ENCODE assay signal across 28 cellular contexts in the genomic region with DNA sequence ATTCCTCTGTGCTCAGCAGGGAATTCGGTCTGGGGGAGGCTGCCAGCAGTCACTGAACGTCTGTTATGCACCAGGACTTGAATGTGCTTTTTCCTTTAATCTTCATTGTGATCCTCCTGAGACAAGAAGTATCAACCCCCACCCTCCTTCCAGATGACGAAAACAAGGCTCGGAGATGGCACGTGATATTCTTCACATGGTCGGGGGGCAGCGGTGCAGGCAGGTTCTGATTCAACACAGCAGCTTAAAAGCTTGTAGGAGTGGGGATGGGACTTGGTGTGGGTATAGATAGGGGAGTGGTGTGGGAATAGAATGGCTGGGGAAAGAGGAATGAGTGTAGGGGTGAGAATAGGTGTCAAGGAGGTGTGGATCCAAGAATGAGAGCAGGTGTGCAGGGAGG. TPM values are rescaled to one million over a fixed set of nuclear protein-coding genes. Genes with fewer than 3 reads are reported as not detected.
A peak's percentile ranks its signal among the peaks of the same experiment; 100 is the strongest.
DNase-seq lines count a peak whose midpoint lies in the region; ATAC-seq, FAIRE-seq and TF ChIP-seq lines count a peak whose summit lies in the region.
"Had no signal": no experiment of that assay in that cellular context is flagged by ENCODE, and none has a peak within 500 bp of the region (broad histone marks: within the 10 kb centered on the region; RNA-seq: fewer than 3 reads in every experiment).

No MANE protein-coding gene starts in this region.

- TF ChIP-seq RAD21 in K562 (CRISPR knock-in tag; conservative IDR thresholded peaks at IDR 0.05 in 1 of 2, IDR thresholded peaks at IDR 0.05 in 1 of 2), result no peak

- no peak overlapping the region for H3K4me2 ChIP-seq in K562 (ENCODE audit: insufficient read depth, low read length)
- H3K4me2 ChIP-seq in neural progenitor cell, result no peak overlapping the region
- H3K4me2 ChIP-seq: A549 had no signal

- no peaks in the 10 kb centered on the region for H3K9me3 Mint-ChIP-seq in natural killer cell treated with Interleukin-12 subunit alpha and Interleukin-12 subunit beta and Interleukin-15 and Interleukin-18, amount 100 ng/mL, for 72 hours
- H3K9me3 Mint-ChIP-seq in natural killer cell (no peaks in the 10 kb centered on the region), neural progenitor cell (peaks cover 24% of the 10 kb centered on the region), endothelial cell (ENCODE audit: unreplicated experiment) (no peaks in the 10 kb centered on the region)

- H3K27ac Mint-ChIP-seq in natural killer cell treated with Interleukin-12 subunit alpha and Interleukin-12 subunit beta and Interleukin-15 and Interleukin-18, amount 100 ng/mL, for 72 hours, result no peak overlapping the region
- no peak overlapping the region for H3K27ac Mint-ChIP-seq in natural killer cell
- no peak overlapping the region for H3K27ac Mint-ChIP-seq in neural progenitor cell
- no peak overlapping the region for H3K27ac Mint-ChIP-seq in endothelial cell (ENCODE audit: unreplicated experiment)

- H3K27me3 Mint-ChIP-seq in natural killer cell treated with Interleukin-12 subunit alpha and Interleukin-12 subunit beta and Interleukin-15 and Interleukin-18, amount 100 ng/mL, for 72 hours, result peaks cover 6 to 7% of the 10 kb centered on the region in 2 donors
- H3K27me3 Mint-ChIP-seq in natural killer cell (ENCODE audit: low read depth in 2 of 2) (peaks cover 0 to 6% of the 10 kb centered on the region in 2 donors), neural progenitor cell (ENCODE audit: insufficient read depth, low read depth) (peaks cover 8% of the 10 kb centered on the region), endothelial cell (ENCODE audit: unreplicated experiment) (peaks cover 16% of the 10 kb centered on the region)

- no peak for TF ChIP-seq POLR2A in K562 (conservative IDR thresholded peaks at IDR 0.05)

- H3K27ac ChIP-seq in K562 (ENCODE audit: extremely low read depth, low read depth, low read length) (no peak overlapping the region), neural progenitor cell (no peak overlapping the region)
- H3K27ac ChIP-seq: A549, HL-60, RWPE1 had no signal

- H3K27me3 ChIP-seq in K562 (ENCODE audit: control insufficient read depth in 2 of 2, insufficient read depth in 2 of 2, low read length in 2 of 2) (peaks cover 30 to 88% of the 10 kb centered on the region in 2 experiments; a peak in 4 of 5 replicates), neural progenitor cell (no peaks in the 10 kb centered on the region)

- ATAC-seq in natural killer cell treated with Interleukin-12 subunit alpha and Interleukin-12 subunit beta and Interleukin-15 and Interleukin-18, amount 100 ng/mL, for 72 hours, result no peak
- no peak for ATAC-seq in natural killer cell
- ATAC-seq in K562, result no peak
- ATAC-seq: Panc1 had no signal

- WGBS in K562 (ENCODE audit: insufficient coverage, low coverage, missing lambda C conversion rate), result 4% methylated on average over 7 of the region's 7 CpGs

- H3K9ac ChIP-seq in K562 (ENCODE audit: insufficient read depth in 1 of 2, low read depth in 2 of 2, low read length in 2 of 2) (no peak overlapping the region), neural progenitor cell (no peak overlapping the region)

- POLR2A ChIA-PET in K562 (lab: Yijun Ruan, JAX), result interaction anchor here (0.6 to 0.7 kb wide), 2 partner anchors 281 to 509 kb away, joined by 3 read pairs; no protein-coding TSS in a partner anchor

- H3K4me3 ChIP-seq in K562 (no peak overlapping the region), neural progenitor cell (no peak overlapping the region)
- H3K4me3 ChIP-seq: A549 had no signal

- in situ Hi-C loops in K562 (cut with MboI), result loop anchor here (10.0 kb wide), 1 partner anchor 70 kb away; the partner anchor contains the start of gene SLC38A8

- BruUV-seq in K562 (replicated peaks; lab: Mats Ljungman, UMichigan), result no TSS peak

- 0 out of 2 replicates have a peak, but pooled peaks cover 21% of the 10 kb centered on the region for H4K20me1 ChIP-seq in K562 (replicated peaks; ENCODE audit: control insufficient read depth, insufficient read depth, low read length)
- H4K20me1 ChIP-seq in neural progenitor cell (ENCODE audit: low read depth), result peaks cover 7% of the 10 kb centered on the region

- H2AFZ ChIP-seq in K562 (ENCODE audit: low read depth, low read length), result no peak overlapping the region
- no peak overlapping the region for H2AFZ ChIP-seq in neural progenitor cell (replicated peaks)

- H3K9me3 ChIP-seq in K562 (replicated peaks; ENCODE audit: control insufficient read depth, insufficient read depth, low read depth, low read length) (peaks cover 4% of the 10 kb centered on the region; the same call in 1 of the 2 replicates), neural progenitor cell (ENCODE audit: low read depth) (no peaks in the 10 kb centered on the region)

- no peaks in the 10 kb centered on the region for H3K79me2 ChIP-seq in K562 (ENCODE audit: control insufficient read depth, insufficient read depth, low read length)
- H3K79me2 ChIP-seq in neural progenitor cell (ENCODE audit: low read depth), result peaks cover 10% of the 10 kb centered on the region

- peaks cover 10% of the 10 kb centered on the region for H3F3A ChIP-seq in neural progenitor cell (ENCODE audit: low read depth)

- CTCF ChIA-PET in K562 (lab: Yijun Ruan, JAX; ENCODE audit: low intra/inter-chr PET ratio), result interaction anchor here (0.5 kb wide), 1 partner anchor 826 kb away, joined by 3 read pairs; no protein-coding TSS in a partner anchor

- no peaks in the 10 kb centered on the region for H3K4me1 Mint-ChIP-seq in natural killer cell treated with Interleukin-12 subunit alpha and Interleukin-12 subunit beta and Interleukin-15 and Interleukin-18, amount 100 ng/mL, for 72 hours (ENCODE audit: low read depth in 2 of 2)
- H3K4me1 Mint-ChIP-seq in natural killer cell, result no peaks in the 10 kb centered on the region
- H3K4me1 Mint-ChIP-seq in neural progenitor cell, result peaks cover 40% of the 10 kb centered on the region
- no peaks in the 10 kb centered on the region for H3K4me1 Mint-ChIP-seq in endothelial cell (ENCODE audit: unreplicated experiment)
- H3K4me1 Mint-ChIP-seq: CD4-positive, alpha-beta memory T cell had no signal

- no peaks in the 10 kb centered on the region for H3K36me3 Mint-ChIP-seq in natural killer cell treated with Interleukin-12 subunit alpha and Interleukin-12 subunit beta and Interleukin-15 and Interleukin-18, amount 100 ng/mL, for 72 hours
- no peaks in the 10 kb centered on the region for H3K36me3 Mint-ChIP-seq in natural killer cell
- H3K36me3 Mint-ChIP-seq in neural progenitor cell, result peaks cover 28% of the 10 kb centered on the region
- H3K36me3 Mint-ChIP-seq in endothelial cell (ENCODE audit: low read depth, unreplicated experiment), result peaks cover 10% of the 10 kb centered on the region
- H3K36me3 Mint-ChIP-seq: CD4-positive, alpha-beta memory T cell had no signal

- H3K36me3 ChIP-seq in K562 (ENCODE audit: control insufficient read depth, insufficient read depth, low read length), result no peaks in the 10 kb centered on the region
- H3K36me3 ChIP-seq in neural progenitor cell, result no peaks in the 10 kb centered on the region

- H3K9me1 ChIP-seq in K562 (ENCODE audit: control insufficient read depth, insufficient read depth, low read length), result no peaks in the 10 kb centered on the region

- TF ChIP-seq CTCF in natural killer cell (IDR thresholded peaks at IDR 0.05) (no peak), K562 (IDR thresholded peaks at IDR 0.05 in 2 of 3, conservative IDR thresholded peaks at IDR 0.05 in 1 of 3; ENCODE audit: insufficient read depth in 2 of 3, low read depth in 1 of 3, low read length in 3 of 3) (no peak), neural progenitor cell (IDR thresholded peaks at IDR 0.05) (no peak), endothelial cell (IDR thresholded peaks at IDR 0.05; ENCODE audit: unreplicated experiment) (no peak)

- TF ChIP-seq EP300 in K562 (IDR thresholded peaks at IDR 0.05; ENCODE audit: low read length), result no peak

- peak; percentile 16 for DNase-seq in natural killer cell treated with Interleukin-12 subunit alpha and Interleukin-12 subunit beta and Interleukin-15 and Interleukin-18, amount 100 ng/mL, for 72 hours (ENCODE audit: low spot score)
- DNase-seq in natural killer cell, result no peak
- DNase-seq in K562 (ENCODE audit: extremely low read depth in 1 of 4, low spot score in 3 of 4), result no peak
- no peak for DNase-seq in neural progenitor cell (ENCODE audit: low spot score)
- DNase-seq in HPDE6-E6E7 (ENCODE audit: extremely low spot score), result no peak
- DNase-seq in DMS 273 (lab: John Stamatoyannopoulos, UW; ENCODE audit: unreplicated experiment), result no peak
- DNase-seq in endothelial cell (ENCODE audit: low spot score), result no peak
- DNase-seq: AML-193; C1 segment of cervical spinal cord; CD4-positive, alpha-beta memory T cell; COR-L47; Kasumi-1; MV-4-11; NCI-H1105; NCI-H146; NCI-H2029; NCI-H345; NCI-H510A treated with DMSO at 0.1 percent for 48 hours; NCI-H774; SHP77 treated with DMSO at 0.1 percent for 48 hours had no signal

- H3K4me1 ChIP-seq in K562 (replicated peaks in 1 of 2; ENCODE audit: control insufficient read depth in 2 of 2, insufficient read depth in 2 of 2, low read length in 2 of 2) (peaks cover 0 to 14% of the 10 kb centered on the region in 2 experiments; a peak in 1 of 5 replicates), neural progenitor cell (peaks cover 20% of the 10 kb centered on the region)
- H3K4me1 ChIP-seq: A549 had no signal

- no peak for FAIRE-seq in K562 (lab: Jason Lieb, UNC)
- FAIRE-seq: A549, G401.6, H54 had no signal

- no peak overlapping the region for H3K4me3 Mint-ChIP-seq in natural killer cell treated with Interleukin-12 subunit alpha and Interleukin-12 subunit beta and Interleukin-15 and Interleukin-18, amount 100 ng/mL, for 72 hours
- H3K4me3 Mint-ChIP-seq in natural killer cell (no peak overlapping the region), neural progenitor cell (peak overlapping the region; percentile 16), endothelial cell (ENCODE audit: unreplicated experiment) (no peak overlapping the region)
- H3K4me3 Mint-ChIP-seq: CD4-positive, alpha-beta memory T cell had no signal

- intact Hi-C loops in natural killer cell (cut with micrococcal nuclease), result no loop called here
- intact Hi-C loops in K562 (cut with micrococcal nuclease), result no loop called here

RNA-seq across cellular contexts. Expression of gene NECAB2, which starts 6.4 kb away (rescaled TPM):
- total RNA-seq in natural killer cell treated with Interleukin-12 subunit alpha and Interleukin-12 subunit beta and Interleukin-15 and Interleukin-18, amount 100 ng/mL, for 72 hours, result not detected
- total RNA-seq in natural killer cell (under 1 TPM in 1 of 3 donors, not detected in 2; 0.75 TPM), K562 (2014; rRNA removed) (not detected in 2 replicates), K562 (2014; rRNA removed; fragmentation: Illumina TruSeq; extraction: Trizol) (not detected in 2 replicates), K562 (2015; rRNA removed; fragmentation: Illumina TruSeq; extraction: Trizol) (not detected in 2 replicates), K562 (2021) (not detected in 2 replicates), neural progenitor cell (ENCODE audit: low replicate concordance) (12.6 and 18.9 TPM in 2 replicates), endothelial cell (ENCODE audit: unreplicated experiment) (1.2 TPM)
- total RNA-seq in K562 (2011; cell fraction: chromatin; rRNA removed; ENCODE audit: low replicate concordance), result 0.51 and 1.2 TPM in 2 replicates
- total RNA-seq in K562 (2011; cell fraction: nucleolus; rRNA removed), result 0.39 and 0.83 TPM in 2 replicates
- not detected in 2 replicates for total RNA-seq in K562 (2011; cell fraction: nucleoplasm; rRNA removed)
- polyA plus RNA-seq in K562 (2011; rRNA removed) (0.09 and 0.28 TPM in 2 replicates), K562 (2014; fragmentation: Illumina TruSeq; extraction: Trizol) (not detected in 2 replicates), K562 (2014; fragmentation: Nextera tagmentation; extraction: Ambion mirVana) (not detected), K562 (2014; rRNA removed) (0.03 TPM in 1 of 2 replicates, not detected in the other)
- polyA plus RNA-seq in K562 (2011; cell fraction: cytosol; rRNA removed), result 0.07 and 0.16 TPM in 2 replicates
- polyA plus RNA-seq in K562 (2011; cell fraction: nucleus; rRNA removed), result 0.49 and 1.1 TPM in 2 replicates
- 0.05 and 0.28 TPM in 2 replicates for polyA plus RNA-seq in K562 (2012)
- polyA minus RNA-seq in K562 (2011; rRNA and poly(A)+ RNA removed), result not detected in 2 replicates
- not detected in 2 replicates for polyA minus RNA-seq in K562 (2011; cell fraction: cytosol; rRNA and poly(A)+ RNA removed)
- 0.22 and 0.27 TPM in 2 replicates for polyA minus RNA-seq in K562 (2011; cell fraction: nucleus; rRNA and poly(A)+ RNA removed)
- total RNA-seq: CD4-positive, alpha-beta memory T cell; HT-29; M059J had no signal
- polyA plus RNA-seq: CD4-positive, alpha-beta memory T cell had no signal

RNA-seq across cellular contexts. Expression of gene OSGIN1, which starts 21.4 kb away (rescaled TPM):
- total RNA-seq in natural killer cell treated with Interleukin-12 subunit alpha and Interleukin-12 subunit beta and Interleukin-15 and Interleukin-18, amount 100 ng/mL, for 72 hours, result under 1 TPM in 1 of 2 donors, not detected in 1; 0.38 TPM
- total RNA-seq in natural killer cell, result 1 to 10 TPM; 3.9 to 4.1 (median 4.0) TPM
- 14.7 and 21.6 TPM in 2 replicates for total RNA-seq in K562 (2011; cell fraction: chromatin; rRNA removed; ENCODE audit: low replicate concordance)
- total RNA-seq in K562 (2011; cell fraction: nucleolus; rRNA removed), result 13.6 and 14.8 TPM in 2 replicates
- total RNA-seq in K562 (2011; cell fraction: nucleoplasm; rRNA removed), result 10.9 and 13.7 TPM in 2 replicates
- total RNA-seq in K562 (2014; rRNA removed), result 1.9 and 2.2 TPM in 2 replicates
- total RNA-seq in K562 (2014; rRNA removed; fragmentation: Illumina TruSeq; extraction: Trizol), result 0.45 and 0.76 TPM in 2 replicates
- 1.6 and 1.8 TPM in 2 replicates for total RNA-seq in K562 (2015; rRNA removed; fragmentation: Illumina TruSeq; extraction: Trizol)
- 3.6 and 4.2 TPM in 2 replicates for total RNA-seq in K562 (2021)
- 1.6 and 4.2 TPM in 2 replicates for polyA plus RNA-seq in K562 (2011; rRNA removed)
- polyA plus RNA-seq in K562 (2011; cell fraction: cytosol; rRNA removed), result 4.9 and 9.7 TPM in 2 replicates
- polyA plus RNA-seq in K562 (2011; cell fraction: nucleus; rRNA removed), result 3.1 and 6.8 TPM in 2 replicates
- 4.0 and 5.5 TPM in 2 replicates for polyA plus RNA-seq in K562 (2012)
- polyA plus RNA-seq in K562 (2014; fragmentation: Illumina TruSeq; extraction: Trizol), result 1.7 and 5.8 TPM in 2 replicates
- under 1 TPM; 0.03 to 0.04 TPM for polyA plus RNA-seq in K562 (2014; fragmentation: Nextera tagmentation; extraction: Ambion mirVana)
- 1.8 and 3.0 TPM in 2 replicates for polyA plus RNA-seq in K562 (2014; rRNA removed)
- polyA minus RNA-seq in K562 (2011; rRNA and poly(A)+ RNA removed), result 0.91 and 1.2 TPM in 2 replicates
- polyA minus RNA-seq in K562 (2011; cell fraction: cytosol; rRNA and poly(A)+ RNA removed), result 2.9 and 4.9 TPM in 2 replicates
- polyA minus RNA-seq in K562 (2011; cell fraction: nucleus; rRNA and poly(A)+ RNA removed), result 3.5 and 6.9 TPM in 2 replicates
- 0.77 TPM in 1 of 2 replicates, not detected in the other for total RNA-seq in neural progenitor cell (ENCODE audit: low replicate concordance)
- 0.31 TPM for total RNA-seq in endothelial cell (ENCODE audit: unreplicated experiment)
